ENCODE assay signal across 14 cellular contexts in genomic region chr14:98136420-98136819, GRCh38.
DNase-seq lines count a peak whose midpoint lies in the region; ATAC-seq lines count a peak whose summit lies in the region.
"Had no signal": no experiment of that assay in that cellular context is flagged by ENCODE, and none has a peak within 500 bp of the region (broad histone marks: within the 10 kb centered on the region; RNA-seq: fewer than 3 reads in every experiment).

No MANE protein-coding gene starts in this region.

- H3K4me1 Mint-ChIP-seq in T-cell, result peaks cover 77 to 92% (median 88%) of the 10 kb centered on the region in 3 donors
- H3K4me1 Mint-ChIP-seq in activated naive CD8-positive, alpha-beta T cell (ENCODE audit: low read depth), result peaks cover 90% of the 10 kb centered on the region
- H3K4me1 Mint-ChIP-seq in stimulated activated effector memory CD8-positive, alpha-beta T cell treated with anti-CD3 and anti-CD28 coated beads, Interleukin-12 subunit alpha, Interleukin-12 subunit beta, amount 100 ng/mL, for 72 hours, result peaks cover 55% of the 10 kb centered on the region

- H3K9me3 Mint-ChIP-seq in T-cell, result no peaks in the 10 kb centered on the region
- H3K9me3 Mint-ChIP-seq in activated naive CD8-positive, alpha-beta T cell (ENCODE audit: low read depth), result no peaks in the 10 kb centered on the region
- H3K9me3 Mint-ChIP-seq in stimulated activated effector memory CD8-positive, alpha-beta T cell treated with anti-CD3 and anti-CD28 coated beads, Interleukin-12 subunit alpha, Interleukin-12 subunit beta, amount 100 ng/mL, for 72 hours, result no peaks in the 10 kb centered on the region
- H3K9me3 Mint-ChIP-seq: immature natural killer cell had no signal

- POLR2A ChIA-PET in T-cell (lab: Charles Lee), result interaction anchor here in 1 of 2 donors (0.5 kb wide), 1 partner anchor 17 kb away, joined by 4 read pairs; no protein-coding TSS in a partner anchor

- peak; percentile 25 for DNase-seq in activated T-cell treated with anti-CD3 and anti-CD28 coated beads, Interleukin-2, amount 50 U/mL, for 1 hour
- DNase-seq in activated T-cell treated with anti-CD3 and anti-CD28 coated beads for 4 hours, result no peak
- peak in 1 of 34 experiments; percentile 22 for DNase-seq in T-cell
- no peak for DNase-seq in stimulated activated effector memory CD8-positive, alpha-beta T cell treated with anti-CD3 and anti-CD28 coated beads, Interleukin-12 subunit alpha, Interleukin-12 subunit beta, amount 100 ng/mL, for 72 hours (ENCODE audit: low spot score in 2 of 2)
- DNase-seq in sciatic nerve (ENCODE audit: low spot score), result no peak
- no peak for DNase-seq in UCSD-AML1 (lab: John Stamatoyannopoulos, UW; ENCODE audit: unreplicated experiment)
- DNase-seq in SHP77 (lab: John Stamatoyannopoulos, UW), result no peak
- DNase-seq: GF-D8, GOT3, lower lobe of right lung, NCI-H446 treated with DMSO at 0.1 percent for 48 hours, substantia nigra had no signal

- H3K36me3 Mint-ChIP-seq in T-cell, result no peaks in the 10 kb centered on the region
- no peaks in the 10 kb centered on the region for H3K36me3 Mint-ChIP-seq in activated naive CD8-positive, alpha-beta T cell
- no peaks in the 10 kb centered on the region for H3K36me3 Mint-ChIP-seq in stimulated activated effector memory CD8-positive, alpha-beta T cell treated with anti-CD3 and anti-CD28 coated beads, Interleukin-12 subunit alpha, Interleukin-12 subunit beta, amount 100 ng/mL, for 72 hours
- H3K36me3 Mint-ChIP-seq: immature natural killer cell had no signal

- H3K4me3 Mint-ChIP-seq in T-cell, result peak overlapping the region; percentile 79 to 88 (median 79)
- peak overlapping the region; percentile 85 for H3K4me3 Mint-ChIP-seq in activated naive CD8-positive, alpha-beta T cell
- peak overlapping the region; percentile 14 for H3K4me3 Mint-ChIP-seq in stimulated activated effector memory CD8-positive, alpha-beta T cell treated with anti-CD3 and anti-CD28 coated beads, Interleukin-12 subunit alpha, Interleukin-12 subunit beta, amount 100 ng/mL, for 72 hours

- H3K27ac Mint-ChIP-seq in T-cell, result peak overlapping the region; percentile 92 to 97
- peak overlapping the region; percentile 98 for H3K27ac Mint-ChIP-seq in activated naive CD8-positive, alpha-beta T cell
- H3K27ac Mint-ChIP-seq in stimulated activated effector memory CD8-positive, alpha-beta T cell treated with anti-CD3 and anti-CD28 coated beads, Interleukin-12 subunit alpha, Interleukin-12 subunit beta, amount 100 ng/mL, for 72 hours, result peak overlapping the region; percentile 71

- no peaks in the 10 kb centered on the region for H3K27me3 Mint-ChIP-seq in T-cell
- H3K27me3 Mint-ChIP-seq in activated naive CD8-positive, alpha-beta T cell, result no peaks in the 10 kb centered on the region

- intact Hi-C loops in sciatic nerve (cut with DNase I), result no loop called here

- peak; percentile 20 to 25 (median 24) for ATAC-seq in T-cell (replicated peaks in 1 of 4)
- no peak for ATAC-seq in stimulated activated effector memory CD8-positive, alpha-beta T cell treated with anti-CD3 and anti-CD28 coated beads, Interleukin-12 subunit alpha, Interleukin-12 subunit beta, amount 100 ng/mL, for 72 hours
- no peak for ATAC-seq in sciatic nerve

- CTCF ChIA-PET in T-cell (lab: Charles Lee), result interaction anchor here in 1 of 2 donors (0.8 to 2.0 kb wide), 5 partner anchors 59 to 568 kb away, joined by 3 to 12 read pairs (median 3); no protein-coding TSS in a partner anchor

Comparison
In these comparisons a context has a peak if more than half of its experiments do, and no peak if none do; other contexts are left out.
1. ATAC-seq: peak in T-cell (4 of 4); none in stimulated activated effector memory CD8-positive, alpha-beta T cell treated with anti-CD3 and anti-CD28 coated beads, Interleukin-12 subunit alpha, Interleukin-12 subunit beta, amount 100 ng/mL, for 72 hours (single experiment) and sciatic nerve (single experiment).
2. H3K4me3 Mint-ChIP-seq: peak in every context shown above with its lines; median percentile 85 in activated naive CD8-positive, alpha-beta T cell; 79 in T-cell; 14 in stimulated activated effector memory CD8-positive, alpha-beta T cell treated with anti-CD3 and anti-CD28 coated beads, Interleukin-12 subunit alpha, Interleukin-12 subunit beta, amount 100 ng/mL, for 72 hours.
3. Peak in every context shown above with its lines, with median percentiles within 50 percentile points of each other: H3K27ac Mint-ChIP-seq.